In genomic region chr16:3094289-3095027, GRCh38 we compare ENCODE assay signal across 8 cellular contexts. TPM values are rescaled to one million over a fixed set of nuclear protein-coding genes. Genes with fewer than 3 reads are reported as not detected.
A peak's percentile ranks its signal among the peaks of the same experiment; 100 is the strongest.
DNase-seq lines count a peak whose midpoint lies in the region; ATAC-seq, FAIRE-seq and TF ChIP-seq lines count a peak whose summit lies in the region.

No MANE protein-coding gene starts in this region.

- no peak for FAIRE-seq in pancreas (lab: Jason Lieb, UNC)

- no peaks in the 10 kb centered on the region for H3K27me3 ChIP-seq in effector memory CD4-positive, alpha-beta T cell (replicated peaks; ENCODE audit: control insufficient read depth, insufficient read depth, low read length, poor library complexity, severe bottlenecking)
- H3K27me3 ChIP-seq in pancreas: no peaks in the 10 kb centered on the region

- intact Hi-C loops in pancreas (cut with DNase I): loop anchor here in 1 of 3 donors (10.0 kb wide), 1 partner anchor 70 kb away; no protein-coding TSS in a partner anchor

- peak; percentile 35 for DNase-seq in NCI-H2107 treated with DMSO at 0.1 percent for 48 hours (lab: John Stamatoyannopoulos, UW; ENCODE audit: unreplicated experiment)
- DNase-seq in NCI-H2107 (lab: John Stamatoyannopoulos, UW): no peak
- peak; percentile 56 for DNase-seq in HuH-7.5 (ENCODE audit: low spot score)
- peak in 3 of 5 experiments; percentile 33 to 75 (median 46) for DNase-seq in T-helper 2 cell
- DNase-seq in effector memory CD4-positive, alpha-beta T cell: peak; percentile 22 to 45 (median 24)
- no peak for DNase-seq in pancreas

- H3K4me3 ChIP-seq in effector memory CD4-positive, alpha-beta T cell (ENCODE audit: insufficient read depth, low read depth, low read length, poor library complexity, severe bottlenecking): no peak overlapping the region
- H3K4me3 ChIP-seq in pancreas: no peak overlapping the region

- 59 to 71% methylated on average over 22 of the region's 22 CpGs for WGBS in pancreas, 2 donors

- peak in 2 of 4 donors; percentile 23 to 27 for TF ChIP-seq CTCF in pancreas (IDR thresholded peaks at IDR 0.05)

- H3K27ac ChIP-seq in effector memory CD4-positive, alpha-beta T cell (ENCODE audit: insufficient read depth, low read length, poor library complexity, severe bottlenecking): no peak overlapping the region
- no peak overlapping the region for H3K27ac ChIP-seq in pancreas

- no peaks in the 10 kb centered on the region for H3K9me3 ChIP-seq in effector memory CD4-positive, alpha-beta T cell (ENCODE audit: control insufficient read depth, low read length)
- no peaks in the 10 kb centered on the region for H3K9me3 ChIP-seq in pancreas

- H3K36me3 ChIP-seq in effector memory CD4-positive, alpha-beta T cell (ENCODE audit: control insufficient read depth, insufficient read depth, low read length): no peaks in the 10 kb centered on the region
- H3K36me3 ChIP-seq in pancreas: no peaks in the 10 kb centered on the region

- H3K4me1 ChIP-seq in effector memory CD4-positive, alpha-beta T cell (ENCODE audit: control insufficient read depth, insufficient read depth, low read length, poor library complexity, severe bottlenecking): peaks cover 27% of the 10 kb centered on the region
- no peaks in the 10 kb centered on the region for H3K4me1 ChIP-seq in pancreas

- ATAC-seq in pancreas: peak; percentile 57 to 79 (median 69)
- ATAC-seq in GM18498 (IDR thresholded peaks at IDR 0.05; ENCODE audit: unreplicated experiment): no peak
- no peak for ATAC-seq in GM21576 (IDR thresholded peaks at IDR 0.05; ENCODE audit: unreplicated experiment)

RNA-seq across cellular contexts. Expression of gene ZSCAN10, which starts 4.6 kb away (rescaled TPM):
- total RNA-seq in pancreas: under 1 TPM in 1 of 6 donors, not detected in 5; 0.35 TPM
- not detected for polyA plus RNA-seq in pancreas

RNA-seq across cellular contexts. Expression of gene ZNF205, which starts 17.9 kb away (rescaled TPM):
- total RNA-seq in pancreas: 1 to 10 TPM; 6.5 to 10.0 (median 8.0) TPM
- 10 to 100 TPM; 22.4 to 43.3 TPM for polyA plus RNA-seq in pancreas

RNA-seq across cellular contexts. Expression of gene IL32, which starts 29.0 kb away (rescaled TPM):
- total RNA-seq in pancreas: 100 to 1,000 TPM; 151 to 928 (median 250) TPM
- polyA plus RNA-seq in pancreas: 100 to 1,000 TPM; 232 to 815 TPM

RNA-seq across cellular contexts. Expression of gene ZNF213, which starts 40.4 kb away (rescaled TPM):
- 1 to 10 TPM; 5.0 to 8.8 (median 6.7) TPM for total RNA-seq in pancreas
- 1 to 10 TPM; 5.8 to 7.5 TPM for polyA plus RNA-seq in pancreas

RNA-seq across cellular contexts. Expression of gene MMP25, which starts 48.1 kb away (rescaled TPM):
- total RNA-seq in pancreas: 1 to 10 TPM in 2 of 6 donors, under 1 TPM in 4; 0.28 to 1.6 (median 0.72) TPM
- 1 to 10 TPM; 1.4 to 1.6 TPM for polyA plus RNA-seq in pancreas

Comparison
In these comparisons a context has a peak if more than half of its experiments do, and no peak if none do; other contexts are left out.
1. DNase-seq: peak in NCI-H2107 treated with DMSO at 0.1 percent for 48 hours (single experiment), HuH-7.5 (single experiment), T-helper 2 cell (3 of 5) and effector memory CD4-positive, alpha-beta T cell (3 of 3); none in NCI-H2107 (single experiment) and pancreas (0 of 6).
2. ATAC-seq: peak in pancreas (4 of 4); none in GM18498 (single experiment) and GM21576 (single experiment).